8 cellular contexts compared by ENCODE assay signal in the genomic region with DNA sequence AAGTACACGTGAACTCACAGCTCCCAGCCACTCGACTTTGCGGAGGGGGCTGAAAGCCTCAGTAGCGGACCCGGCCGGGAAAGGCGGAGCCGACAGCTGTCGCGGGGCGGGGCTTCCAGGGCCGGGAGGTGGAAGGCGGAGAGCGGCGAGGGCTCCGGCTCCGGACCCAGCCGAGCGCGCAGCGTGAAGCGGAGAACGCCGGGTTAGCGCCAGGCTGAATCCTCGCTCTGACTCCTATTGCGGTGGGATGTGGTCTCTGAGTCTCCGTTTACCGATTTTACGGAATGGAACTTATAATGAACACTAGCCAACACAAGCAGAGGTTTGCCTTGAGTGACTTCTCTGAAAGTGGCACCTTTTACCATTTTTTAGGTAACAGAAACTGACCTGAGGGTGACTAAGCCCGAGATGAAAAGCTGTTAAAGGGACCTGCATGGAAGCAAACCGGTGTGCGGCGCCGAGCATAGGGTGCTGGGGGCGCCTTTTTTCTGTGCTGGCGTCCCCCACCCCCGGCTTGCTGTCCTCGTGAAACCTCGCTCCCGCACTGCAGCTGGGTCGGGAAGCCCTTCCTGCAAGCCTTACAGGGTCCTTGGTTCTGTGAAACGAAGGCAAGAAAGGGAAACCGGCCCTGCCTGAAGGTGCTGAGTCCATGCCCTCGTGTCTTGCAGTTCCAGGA.
DNase-seq lines count a peak whose midpoint lies in the region; ATAC-seq and TF ChIP-seq lines count a peak whose summit lies in the region.

No MANE protein-coding gene starts in this region.

- no peaks in the 10 kb centered on the region; the same call in 1 of the 2 replicates for H3K9me3 ChIP-seq in Caco-2

- BruUV-seq in Caco-2 (replicated peaks; lab: Mats Ljungman, UMichigan): no TSS peak

- H3K36me3 ChIP-seq in Caco-2 (ENCODE audit: control insufficient read depth, insufficient read depth, low read length): no peaks in the 10 kb centered on the region

- H3K36me3 Mint-ChIP-seq in Caco-2 (ENCODE audit: insufficient read depth, unreplicated experiment) (no peaks in the 10 kb centered on the region), progenitor cell of endocrine pancreas (ENCODE audit: insufficient read depth) (no peaks in the 10 kb centered on the region)

- peak; percentile 56 to 65 for DNase-seq in Caco-2
- DNase-seq in HT-29 (ENCODE audit: low spot score): peak; percentile 17
- DNase-seq in activated T-cell treated with anti-CD3 and anti-CD28 coated beads, Interleukin-2, amount 50 U/mL, for 48 hours: peak; percentile 36 to 57
- DNase-seq in left cardiac atrium: peak; percentile 54
- DNase-seq in progenitor cell of endocrine pancreas (ENCODE audit: low spot score, unreplicated experiment): peak; percentile 48

- peaks cover 13% of the 10 kb centered on the region for H3K27me3 Mint-ChIP-seq in Caco-2 (ENCODE audit: insufficient read depth, unreplicated experiment)
- H3K27me3 Mint-ChIP-seq in progenitor cell of endocrine pancreas: peaks cover 68% of the 10 kb centered on the region

- H3K4me1 Mint-ChIP-seq in Caco-2 (ENCODE audit: low read depth, unreplicated experiment) (peaks cover 6% of the 10 kb centered on the region), progenitor cell of endocrine pancreas (ENCODE audit: low read depth) (peaks cover 5% of the 10 kb centered on the region)

- peak overlapping the region; percentile 27 for H3K4me3 ChIP-seq in Caco-2 (ENCODE audit: low read depth, low read length)

- H3K4me3 Mint-ChIP-seq in Caco-2 (ENCODE audit: unreplicated experiment) (peak overlapping the region; percentile 53), progenitor cell of endocrine pancreas (ENCODE audit: low read depth) (peak overlapping the region; percentile 63)

- peak; percentile 72 to 96 for ATAC-seq in left cardiac atrium
- ATAC-seq in GM21528 (IDR thresholded peaks at IDR 0.05; ENCODE audit: low FRiP score, unreplicated experiment): no peak
- no peak for ATAC-seq in HG03175 (IDR thresholded peaks at IDR 0.05; ENCODE audit: unreplicated experiment)
- ATAC-seq in GM18861 (IDR thresholded peaks at IDR 0.05; ENCODE audit: unreplicated experiment): no peak

- CTCF ChIA-PET in Caco-2 (lab: Charles Lee): no interaction called here

- no peak overlapping the region for H3K27ac Mint-ChIP-seq in Caco-2 (ENCODE audit: unreplicated experiment)
- H3K27ac Mint-ChIP-seq in progenitor cell of endocrine pancreas: no peak overlapping the region

- POLR2A ChIA-PET in Caco-2 (lab: Charles Lee): no interaction called here

- H3K9me3 Mint-ChIP-seq in Caco-2 (ENCODE audit: unreplicated experiment) (no peaks in the 10 kb centered on the region), progenitor cell of endocrine pancreas (ENCODE audit: low read depth) (no peaks in the 10 kb centered on the region)

- H3K27me3 ChIP-seq in Caco-2 (replicated peaks; ENCODE audit: control insufficient read depth, insufficient read depth, low read length): no peaks in the 10 kb centered on the region

- intact Hi-C loops in Caco-2 (cut with micrococcal nuclease; ENCODE audit: unreplicated experiment): no loop called here
- intact Hi-C loops in left cardiac atrium (cut with DNase I): no loop called here

- no peak for TF ChIP-seq CTCF in Caco-2 (IDR thresholded peaks at IDR 0.05; ENCODE audit: insufficient read depth in 1 of 2, low read depth in 1 of 2, low read length in 1 of 2, severe bottlenecking in 1 of 2, unreplicated experiment in 1 of 2)
- no peak for TF ChIP-seq CTCF in progenitor cell of endocrine pancreas (IDR thresholded peaks at IDR 0.05; ENCODE audit: unreplicated experiment)

- H3K4me1 ChIP-seq in Caco-2: 0 out of 2 replicates have a peak, but pooled peaks cover 5% of the 10 kb centered on the region

Comparison
In these comparisons a context has a peak if more than half of its experiments do, and no peak if none do; other contexts are left out.
1. ATAC-seq: peak in left cardiac atrium (2 of 2); none in GM21528 (single experiment), HG03175 (single experiment) and GM18861 (single experiment).
2. Peak in every context shown above with its lines, with median percentiles within 50 percentile points of each other: DNase-seq.